Comparison of ENCODE assay signal across 8 cellular contexts in genomic region chr7:131107343-131108211, GRCh38.
A peak's percentile ranks its signal among the peaks of the same experiment; 100 is the strongest.
DNase-seq lines count a peak whose midpoint lies in the region; ATAC-seq and TF ChIP-seq lines count a peak whose summit lies in the region.

No MANE protein-coding gene starts in this region.

- H3K4me3 Mint-ChIP-seq in CD8-positive, alpha-beta memory T cell: peak overlapping the region; percentile 90 to 100 (median 98)

- no peaks in the 10 kb centered on the region for H3K36me3 ChIP-seq in CD8-positive, alpha-beta memory T cell (ENCODE audit: insufficient read depth, low read length)
- no peaks in the 10 kb centered on the region for H3K36me3 ChIP-seq in mucosa of descending colon (ENCODE audit: low read depth)

- no peaks in the 10 kb centered on the region for H3K27me3 ChIP-seq in CD8-positive, alpha-beta memory T cell (ENCODE audit: insufficient read depth, low read length, poor library complexity, severe bottlenecking)

- H3K9me3 Mint-ChIP-seq in CD8-positive, alpha-beta memory T cell: peaks cover 0 to 6% (median 2%) of the 10 kb centered on the region in 5 donors

- H3K27ac Mint-ChIP-seq in CD8-positive, alpha-beta memory T cell: peak overlapping the region; percentile 94 to 100 (median 100)

- H3K36me3 Mint-ChIP-seq in CD8-positive, alpha-beta memory T cell: peaks cover 0 to 51% (median 10%) of the 10 kb centered on the region in 3 donors

- DNase-seq in CD8-positive, alpha-beta memory T cell: peak; percentile 55 to 90 (median 86)
- peak; percentile 31 for DNase-seq in NOMO-1 treated with dmso at 0.1 percent for 144 hours (lab: John Stamatoyannopoulos, UW; ENCODE audit: unreplicated experiment)
- DNase-seq in activated T-cell treated with anti-CD3 and anti-CD28 coated beads for 1 hour (ENCODE audit: low read depth): peak; percentile 50
- DNase-seq in epidermal melanocyte (ENCODE audit: insufficient read length, low spot score): peak; percentile 79
- peak; percentile 69 to 81 (median 79) for DNase-seq in mucosa of descending colon
- DNase-seq in stimulated activated CD8-positive, alpha-beta memory T cell treated with anti-CD3 and anti-CD28 coated beads, Interleukin-7, amount 100 ng/mL, for 24 hours (ENCODE audit: low read depth): peak; percentile 36

- peaks cover 55 to 75% (median 65%) of the 10 kb centered on the region in 3 donors for H3K4me1 Mint-ChIP-seq in CD8-positive, alpha-beta memory T cell

- H3K27me3 Mint-ChIP-seq in CD8-positive, alpha-beta memory T cell: peaks cover 0 to 17% of the 10 kb centered on the region in 2 donors

- H3K4me1 ChIP-seq in CD8-positive, alpha-beta memory T cell (ENCODE audit: insufficient read depth, low read length): peaks cover 55% of the 10 kb centered on the region
- peaks cover 17% of the 10 kb centered on the region for H3K4me1 ChIP-seq in mucosa of descending colon (ENCODE audit: low read depth)

- H3K4me3 ChIP-seq in CD8-positive, alpha-beta memory T cell (ENCODE audit: low read length): peak overlapping the region; percentile 96
- H3K4me3 ChIP-seq in mucosa of descending colon: peak overlapping the region; percentile 69

- peak; percentile 51 for ATAC-seq in GM19372 (IDR thresholded peaks at IDR 0.05; ENCODE audit: low read depth, unreplicated experiment)
- ATAC-seq in HG03469 (IDR thresholded peaks at IDR 0.05; ENCODE audit: unreplicated experiment): peak; percentile 31
- ATAC-seq in mucosa of descending colon: peak; percentile 47

- intact Hi-C loops in mucosa of descending colon (cut with DNase I, micrococcal nuclease): no loop called here

- peak overlapping the region; percentile 99 for H3K27ac ChIP-seq in CD8-positive, alpha-beta memory T cell (ENCODE audit: low read depth, low read length)

- H3K9me3 ChIP-seq in CD8-positive, alpha-beta memory T cell (ENCODE audit: low read length): no peaks in the 10 kb centered on the region
- no peaks in the 10 kb centered on the region for H3K9me3 ChIP-seq in mucosa of descending colon

- TF ChIP-seq CTCF in mucosa of descending colon (IDR thresholded peaks at IDR 0.05): no peak

- POLR2A ChIA-PET in CD8-positive, alpha-beta memory T cell (lab: Charles Lee): interaction anchor here (0.6 to 4.6 kb wide), 10 partner anchors 18 to 320 kb away, joined by 3 to 31 read pairs (median 4); partner anchors contain the start of gene MKLN1

- CTCF ChIA-PET in CD8-positive, alpha-beta memory T cell (lab: Charles Lee): interaction anchor here (0.6 to 3.1 kb wide), 5 partner anchors 14 to 321 kb away, joined by 3 to 7 read pairs (median 5); partner anchors contain the start of gene MKLN1

Comparison
In these comparisons a context has a peak if more than half of its experiments do, and no peak if none do; other contexts are left out.
1. Peak in every context shown above with its lines: DNase-seq, ATAC-seq, H3K4me3 ChIP-seq and H3K27ac ChIP-seq.
2. DNase-seq: peak in every context shown above with its lines; median percentile 86 in CD8-positive, alpha-beta memory T cell; 79 in epidermal melanocyte; 79 in mucosa of descending colon; 50 in activated T-cell treated with anti-CD3 and anti-CD28 coated beads for 1 hour; 36 in stimulated activated CD8-positive, alpha-beta memory T cell treated with anti-CD3 and anti-CD28 coated beads, Interleukin-7, amount 100 ng/mL, for 24 hours; 31 in NOMO-1 treated with dmso at 0.1 percent for 144 hours.